ENCODE assay signal across 4 cellular contexts in genomic region chr5:17631788-17632187, GRCh38. TPM values are rescaled to one million over a fixed set of nuclear protein-coding genes. Genes with fewer than 3 reads are reported as not detected.
"Had no signal": no experiment of that assay in that cellular context is flagged by ENCODE, and none has a peak within 500 bp of the region (broad histone marks: within the 10 kb centered on the region; RNA-seq: fewer than 3 reads in every experiment).

TSS of gene TAF11L13 (plus strand) at chr5:17632088.

RNA-seq across cellular contexts. Expression of gene TAF11L13, which starts in this region (rescaled TPM):
- total RNA-seq: LHCN-M2, M059J, MCF 10A, NCI-H460 had no signal
